8 cellular contexts compared by ENCODE assay signal in the genomic region with DNA sequence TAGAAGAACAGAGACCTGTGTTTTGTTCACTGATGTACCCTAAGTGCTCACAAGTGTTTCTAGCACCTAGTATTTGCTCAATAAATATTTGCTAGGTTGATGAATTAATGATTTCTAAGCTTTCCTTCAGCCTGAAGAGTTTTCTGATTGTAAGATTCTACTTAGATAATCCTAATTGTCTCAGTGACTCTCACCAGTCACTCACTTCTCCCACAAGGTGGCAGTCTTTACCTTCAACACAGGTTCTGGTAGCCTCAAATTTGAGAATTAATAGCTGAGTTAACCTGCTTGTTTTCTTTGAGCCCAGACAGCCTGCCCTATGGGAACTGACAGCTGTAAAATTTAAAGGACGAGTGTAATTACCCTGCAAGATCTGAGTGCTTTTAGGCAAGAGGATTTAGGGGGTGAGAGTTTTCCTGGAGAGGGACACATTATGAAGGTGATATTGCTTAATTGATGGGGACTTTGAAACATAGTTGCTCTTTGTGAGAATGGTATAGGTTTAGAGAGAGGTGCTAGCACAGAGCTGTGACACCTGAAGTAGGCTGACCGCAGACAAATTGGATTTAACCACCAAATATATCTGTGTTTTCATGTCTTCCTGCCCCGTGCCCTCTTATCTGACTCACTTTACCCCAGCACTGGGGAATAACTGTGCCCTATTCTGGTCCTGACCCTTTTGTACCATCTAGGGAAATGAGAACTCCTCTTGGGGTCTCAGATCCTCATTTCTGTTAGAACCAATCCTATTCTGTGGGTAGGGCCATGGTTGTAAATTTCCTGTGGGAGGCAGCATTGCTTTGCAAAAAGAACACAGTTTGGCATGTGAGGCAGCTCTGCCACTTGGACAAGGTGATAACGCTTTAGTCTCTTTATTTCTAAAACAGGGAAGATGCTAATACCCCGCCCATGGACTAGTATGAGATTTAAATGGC. TPM values are rescaled to one million over a fixed set of nuclear protein-coding genes. Genes with fewer than 3 reads are reported as not detected.
DNase-seq lines count a peak whose midpoint lies in the region; ATAC-seq and TF ChIP-seq lines count a peak whose summit lies in the region.

No MANE protein-coding gene starts in this region.

- ATAC-seq in GM18909 (IDR thresholded peaks at IDR 0.05; ENCODE audit: poor library complexity, unreplicated experiment) (peak; percentile 43), HG03442 (IDR thresholded peaks at IDR 0.05; ENCODE audit: unreplicated experiment) (peak; percentile 42)

- DNase-seq in Caki2 (ENCODE audit: low read depth) (peak; percentile 28), NCI-H774 (lab: John Stamatoyannopoulos, UW) (peak; percentile 50), glutamatergic neuron (no peak), pulmonary artery endothelial cell (ENCODE audit: low read depth, low spot score) (peak; percentile 17)
- peak; percentile 62 for DNase-seq in activated naive CD4-positive, alpha-beta T cell treated with anti-CD3 and anti-CD28 coated beads for 36 hours
- no peak for DNase-seq in activated effector memory CD4-positive, alpha-beta T cell treated with Interleukin-2 at 50 U/mL for 16 hours

- TF ChIP-seq CTCF in glutamatergic neuron (IDR thresholded peaks at IDR 0.05; ENCODE audit: partially characterized antibody, unreplicated experiment), result peak; percentile 70

- in situ Hi-C loops in Caki2 (cut with HindIII; ENCODE audit: low pct_unique_long_range_greater_than_20kb, low sequenced_read_pairs), result no loop called here

- H3K27ac Mint-ChIP-seq in activated naive CD4-positive, alpha-beta T cell treated with anti-CD3 and anti-CD28 coated beads for 36 hours, result no peak overlapping the region
- H3K27ac Mint-ChIP-seq in glutamatergic neuron (ENCODE audit: unreplicated experiment), result peak overlapping the region; percentile 15

- H3K36me3 Mint-ChIP-seq in activated naive CD4-positive, alpha-beta T cell treated with anti-CD3 and anti-CD28 coated beads for 36 hours (ENCODE audit: low read depth), result peaks cover 3% of the 10 kb centered on the region
- no peaks in the 10 kb centered on the region for H3K36me3 Mint-ChIP-seq in glutamatergic neuron (ENCODE audit: unreplicated experiment)

- no peak overlapping the region for H3K4me3 Mint-ChIP-seq in activated naive CD4-positive, alpha-beta T cell treated with anti-CD3 and anti-CD28 coated beads for 36 hours
- no peak overlapping the region for H3K4me3 Mint-ChIP-seq in glutamatergic neuron (ENCODE audit: unreplicated experiment)

- no peaks in the 10 kb centered on the region for H3K9me3 Mint-ChIP-seq in activated naive CD4-positive, alpha-beta T cell treated with anti-CD3 and anti-CD28 coated beads for 36 hours
- no peaks in the 10 kb centered on the region for H3K9me3 Mint-ChIP-seq in glutamatergic neuron (ENCODE audit: unreplicated experiment)

- intact Hi-C loops in activated naive CD4-positive, alpha-beta T cell treated with anti-CD3 and anti-CD28 coated beads for 36 hours (cut with micrococcal nuclease), result loop anchor here (1.0 to 5.0 kb wide), 7 partner anchors 61 to 459 kb away; no protein-coding TSS in a partner anchor

- peaks cover 41% of the 10 kb centered on the region for H3K4me1 Mint-ChIP-seq in activated naive CD4-positive, alpha-beta T cell treated with anti-CD3 and anti-CD28 coated beads for 36 hours (ENCODE audit: low read depth)
- H3K4me1 Mint-ChIP-seq in glutamatergic neuron (ENCODE audit: low read depth, unreplicated experiment), result no peaks in the 10 kb centered on the region

- H3K27me3 Mint-ChIP-seq in activated naive CD4-positive, alpha-beta T cell treated with anti-CD3 and anti-CD28 coated beads for 36 hours (ENCODE audit: low read depth), result no peaks in the 10 kb centered on the region
- peaks cover 2% of the 10 kb centered on the region for H3K27me3 Mint-ChIP-seq in glutamatergic neuron (ENCODE audit: unreplicated experiment)

- CTCF ChIA-PET in activated naive CD4-positive, alpha-beta T cell treated with anti-CD3 and anti-CD28 coated beads for 36 hours (lab: Charles Lee), result interaction anchor here (0.6 to 6.3 kb wide), 48 partner anchors 11 to 378 kb away, joined by 3 to 67 read pairs (median 4); partner anchors contain the start of gene FGFBP2

RNA-seq across cellular contexts. Expression of gene CD38, which starts 27.7 kb away (rescaled TPM):
- total RNA-seq in Caki2 (2014; rRNA removed; shearing (Covaris generic); ENCODE audit: low replicate concordance), result not detected in 2 replicates
- 10 to 100 TPM; 18.5 to 20.0 TPM for total RNA-seq in activated naive CD4-positive, alpha-beta T cell treated with anti-CD3 and anti-CD28 coated beads for 36 hours
- total RNA-seq in glutamatergic neuron (ENCODE audit: unreplicated experiment) (0.37 TPM), pulmonary artery endothelial cell (0.04 and 0.07 TPM in 2 replicates)

Comparison
In these comparisons a context has a peak if more than half of its experiments do, and no peak if none do; other contexts are left out.
1. DNase-seq: peak in Caki2 (single experiment), NCI-H774 (single experiment), activated naive CD4-positive, alpha-beta T cell treated with anti-CD3 and anti-CD28 coated beads for 36 hours (single experiment) and pulmonary artery endothelial cell (single experiment); none in glutamatergic neuron (single experiment) and activated effector memory CD4-positive, alpha-beta T cell treated with Interleukin-2 at 50 U/mL for 16 hours (single experiment).
2. RNA of gene CD38, which starts 27.7 kb away (total RNA-seq): 18.5 to 20.0 TPM in activated naive CD4-positive, alpha-beta T cell treated with anti-CD3 and anti-CD28 coated beads for 36 hours; 0.37 TPM in glutamatergic neuron (single experiment), 0.04 to 0.07 TPM in pulmonary artery endothelial cell and not detected in Caki2; every median in the first group is over 10 times any median in the second.